ENCODE assay signal across 15 cellular contexts in genomic region chr5:17517526-17517925, GRCh38. TPM values are rescaled to one million over a fixed set of nuclear protein-coding genes. Genes with fewer than 3 reads are reported as not detected.
"Had no signal": no experiment of that assay in that cellular context is flagged by ENCODE, and none has a peak within 500 bp of the region (broad histone marks: within the 10 kb centered on the region; RNA-seq: fewer than 3 reads in every experiment).

No MANE protein-coding gene starts in this region.

RNA-seq across cellular contexts. Expression of gene TAF11L3, which starts 0.6 kb away (rescaled TPM):
- total RNA-seq: activated naive CD8-positive, alpha-beta T cell treated with anti-CD3 and anti-CD28 coated beads, Interleukin-2, amount 10 ng/mL, durations not matched to agents 7 days and 5 days; bronchial epithelial cell; endodermal cell; esophagus squamous epithelium; gastrocnemius medialis; left ventricle myocardium inferior; mammary epithelial cell; mesothelial cell of epicardium; natural killer cell treated with Interleukin-12 subunit alpha and Interleukin-12 subunit beta and Interleukin-15 and Interleukin-18, amount 100 ng/mL, for 72 hours; pancreas; pulmonary artery endothelial cell; right cardiac atrium; skeletal muscle tissue; T-helper 2 cell treated with Interferon-gamma antibody and Interleukin-4, amounts not matched to agents 100 ng/mL and 5 ng/mL, for 36 hours; uterus had no signal
- polyA plus RNA-seq: mammary epithelial cell, pancreas, right cardiac atrium had no signal

RNA-seq across cellular contexts. Expression of gene TAF11L4, which starts 4.1 kb away (rescaled TPM):
- total RNA-seq: activated naive CD8-positive, alpha-beta T cell treated with anti-CD3 and anti-CD28 coated beads, Interleukin-2, amount 10 ng/mL, durations not matched to agents 7 days and 5 days; bronchial epithelial cell; endodermal cell; esophagus squamous epithelium; gastrocnemius medialis; left ventricle myocardium inferior; mammary epithelial cell; mesothelial cell of epicardium; natural killer cell treated with Interleukin-12 subunit alpha and Interleukin-12 subunit beta and Interleukin-15 and Interleukin-18, amount 100 ng/mL, for 72 hours; pancreas; pulmonary artery endothelial cell; right cardiac atrium; skeletal muscle tissue; T-helper 2 cell treated with Interferon-gamma antibody and Interleukin-4, amounts not matched to agents 100 ng/mL and 5 ng/mL, for 36 hours; uterus had no signal
- polyA plus RNA-seq: mammary epithelial cell, pancreas, right cardiac atrium had no signal

RNA-seq across cellular contexts. Expression of gene TAF11L5, which starts 7.5 kb away (rescaled TPM):
- total RNA-seq: activated naive CD8-positive, alpha-beta T cell treated with anti-CD3 and anti-CD28 coated beads, Interleukin-2, amount 10 ng/mL, durations not matched to agents 7 days and 5 days; bronchial epithelial cell; endodermal cell; esophagus squamous epithelium; gastrocnemius medialis; left ventricle myocardium inferior; mammary epithelial cell; mesothelial cell of epicardium; natural killer cell treated with Interleukin-12 subunit alpha and Interleukin-12 subunit beta and Interleukin-15 and Interleukin-18, amount 100 ng/mL, for 72 hours; pancreas; pulmonary artery endothelial cell; right cardiac atrium; skeletal muscle tissue; T-helper 2 cell treated with Interferon-gamma antibody and Interleukin-4, amounts not matched to agents 100 ng/mL and 5 ng/mL, for 36 hours; uterus had no signal
- polyA plus RNA-seq: mammary epithelial cell, pancreas, right cardiac atrium had no signal

RNA-seq across cellular contexts. Expression of gene TAF11L6, which starts 10.9 kb away (rescaled TPM):
- total RNA-seq: activated naive CD8-positive, alpha-beta T cell treated with anti-CD3 and anti-CD28 coated beads, Interleukin-2, amount 10 ng/mL, durations not matched to agents 7 days and 5 days; bronchial epithelial cell; endodermal cell; esophagus squamous epithelium; gastrocnemius medialis; left ventricle myocardium inferior; mammary epithelial cell; mesothelial cell of epicardium; natural killer cell treated with Interleukin-12 subunit alpha and Interleukin-12 subunit beta and Interleukin-15 and Interleukin-18, amount 100 ng/mL, for 72 hours; pancreas; pulmonary artery endothelial cell; right cardiac atrium; skeletal muscle tissue; T-helper 2 cell treated with Interferon-gamma antibody and Interleukin-4, amounts not matched to agents 100 ng/mL and 5 ng/mL, for 36 hours; uterus had no signal
- polyA plus RNA-seq: mammary epithelial cell, pancreas, right cardiac atrium had no signal

RNA-seq across cellular contexts. Expression of gene TAF11L2, which starts 19.5 kb away (rescaled TPM):
- total RNA-seq: activated naive CD8-positive, alpha-beta T cell treated with anti-CD3 and anti-CD28 coated beads, Interleukin-2, amount 10 ng/mL, durations not matched to agents 7 days and 5 days; bronchial epithelial cell; endodermal cell; esophagus squamous epithelium; gastrocnemius medialis; left ventricle myocardium inferior; mammary epithelial cell; mesothelial cell of epicardium; natural killer cell treated with Interleukin-12 subunit alpha and Interleukin-12 subunit beta and Interleukin-15 and Interleukin-18, amount 100 ng/mL, for 72 hours; pancreas; pulmonary artery endothelial cell; right cardiac atrium; skeletal muscle tissue; T-helper 2 cell treated with Interferon-gamma antibody and Interleukin-4, amounts not matched to agents 100 ng/mL and 5 ng/mL, for 36 hours; uterus had no signal
- polyA plus RNA-seq: mammary epithelial cell, pancreas, right cardiac atrium had no signal
